Comparison of ENCODE assay signal across 1 cellular context in genomic region chr11:8686325-8686724, GRCh38.
A peak's percentile ranks its signal among the peaks of the same experiment; 100 is the strongest.
TF ChIP-seq lines count a peak whose summit lies in the region.

No MANE protein-coding gene starts in this region.

TF ChIP-seq in HepG2, 621 proteins besides CTCF, POLR2A, EP300 and RAD21 (continued from another document):
- TF ChIP-seq ZNF652 (CRISPR knock-in tag; IDR thresholded peaks at IDR 0.05; ENCODE audit: borderline replicate concordance, low read depth): peak; percentile 56; the same call in 1 of the 2 replicates
- TF ChIP-seq MYC (CRISPR knock-in tag; IDR thresholded peaks at IDR 0.05; ENCODE audit: borderline replicate concordance): no peak
